Comparison of ENCODE assay signal across 18 cellular contexts in genomic region chr14:38217538-38217937, GRCh38. TPM values are rescaled to one million over a fixed set of nuclear protein-coding genes. Genes with fewer than 3 reads are reported as not detected.
DNase-seq lines count a peak whose midpoint lies in the region; ATAC-seq, FAIRE-seq and TF ChIP-seq lines count a peak whose summit lies in the region.
"Had no signal": no experiment of that assay in that cellular context is flagged by ENCODE, and none has a peak within 500 bp of the region (broad histone marks: within the 10 kb centered on the region; RNA-seq: fewer than 3 reads in every experiment).

No MANE protein-coding gene starts in this region.

- H3K36me3 Mint-ChIP-seq in MCF 10A (ENCODE audit: insufficient read depth, unreplicated experiment) = no peaks in the 10 kb centered on the region
- no peaks in the 10 kb centered on the region for H3K36me3 Mint-ChIP-seq in type B pancreatic cell
- H3K36me3 Mint-ChIP-seq in stimulated activated effector memory CD8-positive, alpha-beta T cell treated with anti-CD3 and anti-CD28 coated beads, Interleukin-12 subunit alpha, Interleukin-12 subunit beta, amount 100 ng/mL, for 72 hours = no peaks in the 10 kb centered on the region
- H3K36me3 Mint-ChIP-seq: CD14-positive monocyte; CD8-positive, alpha-beta memory T cell had no signal

- H3K27me3 Mint-ChIP-seq in MCF 10A (ENCODE audit: insufficient read depth, unreplicated experiment) (no peaks in the 10 kb centered on the region), type B pancreatic cell (peaks cover 23% of the 10 kb centered on the region)

- H3K14ac ChIP-seq in H1 (ENCODE audit: insufficient read length) = no peak overlapping the region

- peaks cover 29% of the 10 kb centered on the region for H3K4me1 Mint-ChIP-seq in MCF 10A (ENCODE audit: insufficient read depth, unreplicated experiment)
- no peaks in the 10 kb centered on the region for H3K4me1 Mint-ChIP-seq in type B pancreatic cell (ENCODE audit: unreplicated experiment)
- H3K4me1 Mint-ChIP-seq in stimulated activated effector memory CD8-positive, alpha-beta T cell treated with anti-CD3 and anti-CD28 coated beads, Interleukin-12 subunit alpha, Interleukin-12 subunit beta, amount 100 ng/mL, for 72 hours = no peaks in the 10 kb centered on the region
- H3K4me1 Mint-ChIP-seq: CD14-positive monocyte; CD8-positive, alpha-beta memory T cell had no signal

- 76% methylated on average over 2 of the region's 2 CpGs; no CpG with 5 or more reads in 1 of the 2 experiments for WGBS in H1 (ENCODE audit: extremely low coverage in 1 of 2, insufficient coverage in 1 of 2, insufficient read length in 1 of 2, insufficient replicate concordance in 2 of 2, low coverage in 1 of 2, low lambda C conversion rate in 2 of 2, missing lambda C conversion rate in 1 of 2), 2 experiments

- H3K79me1 ChIP-seq in H1 (ENCODE audit: low read depth, low read length) = no peaks in the 10 kb centered on the region

- H3K23me2 ChIP-seq in H1 (ENCODE audit: low read depth, low read length) = no peaks in the 10 kb centered on the region; the same call in 1 of the 2 replicates

- no peak overlapping the region for H2BK120ac ChIP-seq in H1 (replicated peaks; ENCODE audit: low read depth, low read length)

- no peaks in the 10 kb centered on the region for H3F3A ChIP-seq in OCI-LY1 (ENCODE audit: insufficient read depth, low read length)

- no peak overlapping the region for H3K23ac ChIP-seq in H1 (ENCODE audit: insufficient read length)

- no peak overlapping the region for H2AK5ac ChIP-seq in H1 (ENCODE audit: low read depth, low read length)

- peak overlapping the region; percentile 89 for H2AFZ ChIP-seq in OCI-LY1 (ENCODE audit: low read length)
- no peak overlapping the region for H2AFZ ChIP-seq in H1 (ENCODE audit: low read length)

- TF ChIP-seq EP300 in H1 (IDR thresholded peaks at IDR 0.05; ENCODE audit: borderline replicate concordance in 1 of 2, low read depth in 2 of 2, low read length in 2 of 2) = no peak

- no peak overlapping the region for H2BK5ac ChIP-seq in H1 (ENCODE audit: low read depth, low read length)

- H3K9ac ChIP-seq in OCI-LY1 (ENCODE audit: low read length) (no peak overlapping the region), H1 (replicated peaks in 1 of 4; ENCODE audit: extremely low read depth in 1 of 4, low read depth in 3 of 4, low read length in 3 of 4) (no peak overlapping the region)

- H2BK20ac ChIP-seq in H1 (ENCODE audit: low read length) = no peak overlapping the region

- no peak overlapping the region for H3K4me3 ChIP-seq in breast epithelium
- no peak overlapping the region for H3K4me3 ChIP-seq in OCI-LY1 (ENCODE audit: low read depth, low read length, poor library complexity, severe bottlenecking)
- H3K4me3 ChIP-seq in H1 (ENCODE audit: extremely low read depth in 1 of 4, insufficient read depth in 2 of 4, low read depth in 3 of 4, low read length in 4 of 4) = no peak overlapping the region
- H3K4me3 ChIP-seq in H7 (ENCODE audit: insufficient read depth, low read depth, low read length) = no peak overlapping the region

- H3K27ac ChIP-seq in breast epithelium (no peak overlapping the region), OCI-LY1 (ENCODE audit: low read depth, low read length, poor library complexity, severe bottlenecking) (no peak overlapping the region), H1 (ENCODE audit: low read depth, low read length) (no peak overlapping the region)
- H3K27ac ChIP-seq: 22Rv1 had no signal

- peak; percentile 58 for FAIRE-seq in H1 (lab: Jason Lieb, UNC)
- FAIRE-seq: GM12892 had no signal

- POLR2A ChIA-PET in MCF 10A (lab: Yijun Ruan, JAX) = interaction anchor here (0.9 to 3.1 kb wide), 6 partner anchors 10 to 73 kb away, joined by 3 to 31 read pairs (median 4); partner anchors contain the start of gene SSTR1
- POLR2A ChIA-PET in H1 (lab: Charles Lee; ENCODE audit: partially characterized antibody) = interaction anchor here (0.5 to 8.1 kb wide), 2 partner anchors 9 to 309 kb away, joined by 4 to 70 read pairs; partner anchors contain the start of gene SSTR1

- no peaks in the 10 kb centered on the region for H3K9me2 ChIP-seq in OCI-LY1 (ENCODE audit: low read depth, low read length)

- in situ Hi-C loops in KBM-7 (cut with MboI; ENCODE audit: low pct_unique_long_range_greater_than_20kb, low sequenced_read_pairs) = no loop called here

- peak overlapping the region; percentile 65; the same call in 1 of the 2 replicates for H2BK12ac ChIP-seq in H1 (ENCODE audit: low read depth, low read length)

- H4K20me1 ChIP-seq in OCI-LY1 (ENCODE audit: insufficient read depth, low read length) (no peaks in the 10 kb centered on the region), H1 (replicated peaks in 1 of 2; ENCODE audit: control insufficient read depth in 1 of 2, insufficient read depth in 2 of 2, low read length in 2 of 2) (no peaks in the 10 kb centered on the region)

- H4K8ac ChIP-seq in H1 (ENCODE audit: extremely low read depth, insufficient read depth, low read length) = no peak overlapping the region

- H4K91ac ChIP-seq in H1 (replicated peaks; ENCODE audit: insufficient read length, low read length) = no peak overlapping the region

- H3K4me3 Mint-ChIP-seq in MCF 10A (ENCODE audit: unreplicated experiment) (peak overlapping the region; percentile 56), type B pancreatic cell (no peak overlapping the region)
- H3K4me3 Mint-ChIP-seq in stimulated activated effector memory CD8-positive, alpha-beta T cell treated with anti-CD3 and anti-CD28 coated beads, Interleukin-12 subunit alpha, Interleukin-12 subunit beta, amount 100 ng/mL, for 72 hours = no peak overlapping the region
- H3K4me3 Mint-ChIP-seq: CD14-positive monocyte; CD8-positive, alpha-beta memory T cell; H9 had no signal

- H3K4me2 ChIP-seq in OCI-LY1 (ENCODE audit: low read length) (no peak overlapping the region), H1 (ENCODE audit: insufficient read depth in 1 of 2, low read depth in 2 of 2, low read length in 2 of 2) (no peak overlapping the region)

- no peak for TF ChIP-seq RAD21 in H1 (IDR thresholded peaks at IDR 0.05 in 1 of 2, conservative IDR thresholded peaks at IDR 0.05 in 1 of 2; ENCODE audit: low read depth in 2 of 2, low read length in 2 of 2)

- CTCF ChIA-PET in MCF 10A (lab: Yijun Ruan, JAX) = interaction anchor here (1.1 to 1.5 kb wide), 2 partner anchors 10 to 13 kb away, joined by 3 to 4 read pairs; partner anchors contain the start of gene SSTR1
- CTCF ChIA-PET in H1 (lab: Charles Lee; ENCODE audit: partially characterized antibody) = interaction anchor here (1.1 to 1.3 kb wide), 2 partner anchors 10 to 401 kb away, joined by 3 to 4 read pairs; partner anchors contain the start of gene SSTR1

- H3K27ac Mint-ChIP-seq in MCF 10A (ENCODE audit: low read depth, unreplicated experiment) (peak overlapping the region; percentile 95), type B pancreatic cell (peak overlapping the region; percentile 13)
- H3K27ac Mint-ChIP-seq in stimulated activated effector memory CD8-positive, alpha-beta T cell treated with anti-CD3 and anti-CD28 coated beads, Interleukin-12 subunit alpha, Interleukin-12 subunit beta, amount 100 ng/mL, for 72 hours = no peak overlapping the region
- H3K27ac Mint-ChIP-seq: CD14-positive monocyte; CD8-positive, alpha-beta memory T cell; H9 had no signal

- no peak overlapping the region for H3K18ac ChIP-seq in H1 (ENCODE audit: extremely low read depth, low read length)

- intact Hi-C loops in MCF 10A (cut with micrococcal nuclease) (no loop called here), breast epithelium (cut with DNase I; ENCODE audit: low total_unique reads) (no loop called here)

- peaks cover 11% of the 10 kb centered on the region for H3K9me3 Mint-ChIP-seq in MCF 10A (ENCODE audit: unreplicated experiment)
- H3K9me3 Mint-ChIP-seq in type B pancreatic cell = no peaks in the 10 kb centered on the region
- no peaks in the 10 kb centered on the region for H3K9me3 Mint-ChIP-seq in stimulated activated effector memory CD8-positive, alpha-beta T cell treated with anti-CD3 and anti-CD28 coated beads, Interleukin-12 subunit alpha, Interleukin-12 subunit beta, amount 100 ng/mL, for 72 hours

- H3K4ac ChIP-seq in H1 (replicated peaks; ENCODE audit: insufficient read length, low read depth, low read length) = no peak overlapping the region

- H3K27me3 ChIP-seq in breast epithelium (no peaks in the 10 kb centered on the region), OCI-LY1 (ENCODE audit: insufficient read depth, low read length) (no peaks in the 10 kb centered on the region), H1 (replicated peaks in 1 of 4; ENCODE audit: control insufficient read depth in 3 of 4, extremely low read depth in 1 of 4, insufficient read depth in 3 of 4, low read length in 3 of 4) (peaks cover 6 to 18% (median 13%) of the 10 kb centered on the region in 4 experiments; a peak in 6 of 7 replicates), H7 (ENCODE audit: control insufficient read depth, insufficient read depth, low read length) (peaks cover 21% of the 10 kb centered on the region)

- peak; percentile 35 for DNase-seq in MCF 10A (ENCODE audit: unreplicated experiment)
- no peak for DNase-seq in breast epithelium (ENCODE audit: low spot score in 2 of 2)
- no peak for DNase-seq in H1 (ENCODE audit: low read depth in 1 of 2, low spot score in 2 of 2)
- DNase-seq in type B pancreatic cell (ENCODE audit: extremely low spot score, unreplicated experiment) = no peak
- no peak for DNase-seq in KBM-7
- DNase-seq in stimulated activated effector memory CD8-positive, alpha-beta T cell treated with anti-CD3 and anti-CD28 coated beads, Interleukin-12 subunit alpha, Interleukin-12 subunit beta, amount 100 ng/mL, for 72 hours (ENCODE audit: low spot score in 2 of 2) = no peak
- no peak for DNase-seq in H7
- DNase-seq: CD8-positive, alpha-beta memory T cell; DND-41; GDM1; H9 had no signal

- no peak for TF ChIP-seq POLR2A in breast epithelium (IDR thresholded peaks at IDR 0.05)
- TF ChIP-seq POLR2A in H1 (IDR thresholded peaks at IDR 0.05; ENCODE audit: control extremely low read depth in 1 of 2, low read depth in 2 of 2, low read length in 2 of 2) = no peak

- no peaks in the 10 kb centered on the region for H3K4me1 ChIP-seq in breast epithelium
- H3K4me1 ChIP-seq in OCI-LY1 (ENCODE audit: insufficient read depth, low read length, severe bottlenecking) = peaks cover 27% of the 10 kb centered on the region
- H3K4me1 ChIP-seq in H1 (replicated peaks in 1 of 4; ENCODE audit: control insufficient read depth in 3 of 4, insufficient read depth in 4 of 4, low read length in 3 of 4) = peaks cover 0 to 8% (median 3%) of the 10 kb centered on the region in 4 experiments; a peak in 4 of 7 replicates

- H4K5ac ChIP-seq in H1 (ENCODE audit: insufficient read length, low read depth, low read length) = no peak overlapping the region

- no peak overlapping the region for H2BK15ac ChIP-seq in H1 (ENCODE audit: low read length)

- H3K36me3 ChIP-seq in breast epithelium = no peaks in the 10 kb centered on the region
- H3K36me3 ChIP-seq in OCI-LY1 (ENCODE audit: insufficient read depth, low read length) = no peaks in the 10 kb centered on the region
- no peaks in the 10 kb centered on the region for H3K36me3 ChIP-seq in H1 (ENCODE audit: control insufficient read depth in 2 of 4, insufficient read depth in 4 of 4, low read length in 3 of 4)
- no peaks in the 10 kb centered on the region for H3K36me3 ChIP-seq in H7 (replicated peaks; ENCODE audit: control insufficient read depth, insufficient read depth, low read length)

- BruUV-seq in MCF 10A (replicated peaks; lab: Mats Ljungman, UMichigan) = no TSS peak

- H3K56ac ChIP-seq in H1 (replicated peaks; ENCODE audit: insufficient read length, low read depth, low read length) = no peak overlapping the region

- ATAC-seq in stimulated activated effector memory CD8-positive, alpha-beta T cell treated with anti-CD3 and anti-CD28 coated beads, Interleukin-12 subunit alpha, Interleukin-12 subunit beta, amount 100 ng/mL, for 72 hours = no peak

- no peak for TF ChIP-seq CTCF in MCF 10A (IDR thresholded peaks at IDR 0.05; ENCODE audit: unreplicated experiment)
- TF ChIP-seq CTCF in breast epithelium (IDR thresholded peaks at IDR 0.05) = no peak
- TF ChIP-seq CTCF in OCI-LY1 (IDR thresholded peaks at IDR 0.05; ENCODE audit: low read length) = no peak
- TF ChIP-seq CTCF in H1 (IDR thresholded peaks at IDR 0.05; ENCODE audit: control extremely low read depth in 1 of 3, insufficient read depth in 1 of 3, low read depth in 1 of 3, low read length in 3 of 3) = no peak
- no peak for TF ChIP-seq CTCF in type B pancreatic cell (conservative IDR thresholded peaks at IDR 0.05)

- H3K79me2 ChIP-seq in OCI-LY1 (ENCODE audit: insufficient read depth, low read length) = no peaks in the 10 kb centered on the region
- no peaks in the 10 kb centered on the region for H3K79me2 ChIP-seq in H1 (ENCODE audit: control insufficient read depth in 1 of 2, insufficient read depth in 2 of 2, low read length in 2 of 2)

- H3K9me3 ChIP-seq in breast epithelium (no peaks in the 10 kb centered on the region), OCI-LY1 (ENCODE audit: low read length) (no peaks in the 10 kb centered on the region), H1 (ENCODE audit: insufficient read depth in 2 of 2, low read depth in 1 of 2, low read length in 1 of 2) (no peaks in the 10 kb centered on the region)
- H3K9me3 ChIP-seq: Caco-2 had no signal

RNA-seq across cellular contexts. Expression of gene SSTR1, which starts 9.8 kb away (rescaled TPM):
- 0.29 and 0.33 TPM in 2 replicates for total RNA-seq in MCF 10A (2022)
- total RNA-seq in breast epithelium = under 1 TPM; 0.16 to 0.33 (median 0.29) TPM
- total RNA-seq in H1 (2021; fragmentation: NEBNext Ultra II Directional; extraction: Animal tissue kit (Norgen Biotek cat#: 25700)) = 0.75 and 0.93 TPM in 2 replicates
- 0.82 and 1.3 TPM in 2 replicates for polyA plus RNA-seq in H1 (2011; rRNA removed)
- 0.63 TPM for polyA plus RNA-seq in H1 (2011; cell fraction: cytosol; rRNA removed)
- 2.7 TPM for polyA plus RNA-seq in H1 (2011; cell fraction: nucleus; rRNA removed)
- polyA plus RNA-seq in H1 (2012, experiment 1 of 2) = 0.52 to 0.83 TPM (median 0.59 TPM) in 4 replicates
- polyA plus RNA-seq in H1 (2012, experiment 2 of 2) = 0.24 TPM
- 0.79 TPM for polyA plus RNA-seq in H1 (2013, experiment 1 of 2)
- 0.72 TPM for polyA plus RNA-seq in H1 (2013, experiment 2 of 2)
- polyA minus RNA-seq in H1 (2011; rRNA and poly(A)+ RNA removed) = 0.85 and 1.4 TPM in 2 replicates
- 1.5 TPM for polyA minus RNA-seq in H1 (2011; cell fraction: cytosol; rRNA and poly(A)+ RNA removed)
- 2.4 TPM for polyA minus RNA-seq in H1 (2011; cell fraction: nucleus; rRNA and poly(A)+ RNA removed)
- total RNA-seq in type B pancreatic cell (ENCODE audit: low replicate concordance) = 11.0 and 31.8 TPM in 2 replicates
- total RNA-seq in H7 (2014; rRNA removed; shearing (Covaris generic)) = 2.0 and 10.8 TPM in 2 replicates
- total RNA-seq: CD8-positive, alpha-beta memory T cell had no signal
- polyA plus RNA-seq: CD14-positive monocyte; CD8-positive, alpha-beta memory T cell had no signal

RNA-seq across cellular contexts. Expression of gene CLEC14A, which starts 38.4 kb away (rescaled TPM):
- not detected in 2 replicates for total RNA-seq in MCF 10A (2022)
- total RNA-seq in breast epithelium = 10 to 100 TPM; 11.9 to 25.6 (median 24.8) TPM
- total RNA-seq in H1 (2021; fragmentation: NEBNext Ultra II Directional; extraction: Animal tissue kit (Norgen Biotek cat#: 25700)) = 0.13 TPM in 2 replicates
- 0.09 and 0.17 TPM in 2 replicates for polyA plus RNA-seq in H1 (2011; rRNA removed)
- polyA plus RNA-seq in H1 (2011; cell fraction: cytosol; rRNA removed) = 0.16 TPM
- 0.11 TPM for polyA plus RNA-seq in H1 (2011; cell fraction: nucleus; rRNA removed)
- 0.15 to 0.17 TPM in 2 of 4 replicates, not detected in the others for polyA plus RNA-seq in H1 (2012, experiment 1 of 2)
- 0.10 TPM for polyA plus RNA-seq in H1 (2012, experiment 2 of 2)
- 0.06 TPM for polyA plus RNA-seq in H1 (2013, experiment 1 of 2)
- 0.04 TPM for polyA plus RNA-seq in H1 (2013, experiment 2 of 2)
- polyA minus RNA-seq in H1 (2011; rRNA and poly(A)+ RNA removed) = not detected in 2 replicates
- polyA minus RNA-seq in H1 (2011; cell fraction: cytosol; rRNA and poly(A)+ RNA removed) = not detected
- polyA minus RNA-seq in H1 (2011; cell fraction: nucleus; rRNA and poly(A)+ RNA removed) = not detected
- total RNA-seq in type B pancreatic cell (ENCODE audit: low replicate concordance) = 0.34 and 0.62 TPM in 2 replicates
- 0.21 and 0.30 TPM in 2 replicates for total RNA-seq in H7 (2014; rRNA removed; shearing (Covaris generic))
- total RNA-seq: A673; Caco-2; CD8-positive, alpha-beta memory T cell; H9; HT-29 had no signal
- polyA plus RNA-seq: CD14-positive monocyte; CD8-positive, alpha-beta memory T cell had no signal
